ENCODE assay signal across 16 cellular contexts in genomic region chr11:7533199-7534029, GRCh38. TPM values are rescaled to one million over a fixed set of nuclear protein-coding genes. Genes with fewer than 3 reads are reported as not detected.
A peak's percentile ranks its signal among the peaks of the same experiment; 100 is the strongest.
DNase-seq lines count a peak whose midpoint lies in the region; ATAC-seq, FAIRE-seq and TF ChIP-seq lines count a peak whose summit lies in the region.
"Had no signal": no experiment of that assay in that cellular context is flagged by ENCODE, and none has a peak within 500 bp of the region (broad histone marks: within the 10 kb centered on the region; RNA-seq: fewer than 3 reads in every experiment).

No MANE protein-coding gene starts in this region.

- no peaks in the 10 kb centered on the region for H3K27me3 ChIP-seq in OCI-LY3 (ENCODE audit: low read depth, low read length)
- H3K27me3 ChIP-seq in trophoblast cell (ENCODE audit: insufficient read depth, low read length) = no peaks in the 10 kb centered on the region
- H3K27me3 ChIP-seq: BE2C, heart left ventricle had no signal

- no peaks in the 10 kb centered on the region for H3K9me3 ChIP-seq in OCI-LY3 (ENCODE audit: insufficient read depth, low read length)
- no peaks in the 10 kb centered on the region for H3K9me3 ChIP-seq in trophoblast cell (ENCODE audit: insufficient read depth, low read depth, low read length)
- H3K9me3 ChIP-seq: BE2C, heart left ventricle had no signal

- H3K36me3 ChIP-seq in OCI-LY3 (replicated peaks; ENCODE audit: low read depth, low read length) (peaks cover 47% of the 10 kb centered on the region), trophoblast cell (ENCODE audit: control insufficient read depth in 1 of 2, insufficient read depth in 2 of 2, low read length in 2 of 2) (no peaks in the 10 kb centered on the region)
- H3K36me3 ChIP-seq: BE2C, heart left ventricle had no signal

- H3K79me1 ChIP-seq in trophoblast cell (ENCODE audit: low read length) = no peaks in the 10 kb centered on the region

- no peak overlapping the region for H4K8ac ChIP-seq in trophoblast cell (ENCODE audit: low read depth, low read length)

- no peak overlapping the region for H3K18ac ChIP-seq in trophoblast cell (ENCODE audit: low read length)

- ATAC-seq in GM21360 (IDR thresholded peaks at IDR 0.05; ENCODE audit: unreplicated experiment) (peak; percentile 26), HG02938 (IDR thresholded peaks at IDR 0.05; ENCODE audit: unreplicated experiment) (peak; percentile 10)
- ATAC-seq: effector memory CD8-positive, alpha-beta T cell; heart left ventricle had no signal

- H3K79me2 ChIP-seq in OCI-LY3 (ENCODE audit: low read length) (peaks cover 98% of the 10 kb centered on the region), trophoblast cell (ENCODE audit: control insufficient read depth, insufficient read depth, low read length, poor library complexity) (no peaks in the 10 kb centered on the region)

- FAIRE-seq in GM12891 (lab: Jason Lieb, UNC) = peak; percentile 90
- FAIRE-seq in H54 (lab: Jason Lieb, UNC) = no peak

- H4K12ac ChIP-seq in trophoblast cell (ENCODE audit: low read depth, low read length) = no peak overlapping the region

- no CpG with 5 or more reads among the region's 8 CpGs for WGBS in trophoblast cell (ENCODE audit: extremely low coverage, insufficient coverage, insufficient read length)

- H3K27ac ChIP-seq in OCI-LY3 (ENCODE audit: low read length) (peak overlapping the region; percentile 86), trophoblast cell (ENCODE audit: low read depth, low read length) (no peak overlapping the region)
- H3K27ac ChIP-seq: heart left ventricle had no signal

- H3K4me1 ChIP-seq in OCI-LY3 (ENCODE audit: low read length) (peaks cover 75% of the 10 kb centered on the region), trophoblast cell (ENCODE audit: control insufficient read depth in 1 of 2, insufficient read depth in 2 of 2, low read length in 2 of 2) (peaks cover 4 to 9% of the 10 kb centered on the region in 2 experiments)
- H3K4me1 ChIP-seq: BE2C had no signal

- H2AFZ ChIP-seq in OCI-LY3 (ENCODE audit: low read depth, low read length) = no peak overlapping the region
- H2AFZ ChIP-seq in trophoblast cell (ENCODE audit: insufficient read depth, low read length, poor library complexity) = no peak overlapping the region

- H4K91ac ChIP-seq in trophoblast cell (ENCODE audit: low read depth, low read length) = no peak overlapping the region

- H2BK5ac ChIP-seq in trophoblast cell (ENCODE audit: low read depth, low read length, poor library complexity) = no peak overlapping the region

- H3K4me2 ChIP-seq in OCI-LY3 (ENCODE audit: low read length) (peak overlapping the region; percentile 91), trophoblast cell (ENCODE audit: low read length) (no peak overlapping the region)

- no peak overlapping the region for H3K14ac ChIP-seq in trophoblast cell (ENCODE audit: low read length)

- TF ChIP-seq POLR2A in GM12891 (IDR thresholded peaks at IDR 0.05; ENCODE audit: low read depth, low read length) = no peak
- TF ChIP-seq POLR2A in H54 (IDR thresholded peaks at IDR 0.05; ENCODE audit: low read depth, low read length) = no peak

- DNase-seq in GM12891 (ENCODE audit: insufficient read length, low spot score) = no peak
- DNase-seq in Kasumi-1 (lab: John Stamatoyannopoulos, UW) = no peak
- DNase-seq in trophoblast cell = no peak
- no peak for DNase-seq in SKM-1 treated with dmso at 0.1 percent for 144 hours (lab: John Stamatoyannopoulos, UW; ENCODE audit: unreplicated experiment)
- no peak for DNase-seq in H54 (ENCODE audit: insufficient read length, low spot score)
- DNase-seq: aorta; BE2C; effector memory CD8-positive, alpha-beta T cell; heart left ventricle; KG1; posterior cingulate gyrus; stimulated activated CD4-positive, alpha-beta T cell treated with anti-CD3 and anti-CD28 coated beads, Interleukin-4, amount 100 ng/mL, for 4 hours had no signal

- H4K20me1 ChIP-seq in OCI-LY3 (ENCODE audit: insufficient read depth, low read length) = peaks cover 84% of the 10 kb centered on the region

- H3K9ac ChIP-seq in OCI-LY3 (ENCODE audit: low read length) (peak overlapping the region; percentile 54; the same call in 1 of the 2 replicates), trophoblast cell (ENCODE audit: low read length) (no peak overlapping the region)

- H3K4ac ChIP-seq in trophoblast cell (ENCODE audit: low read depth, low read length) = no peak overlapping the region

- no peak overlapping the region for H2BK12ac ChIP-seq in trophoblast cell (ENCODE audit: low read length)

- H3K4me3 ChIP-seq in OCI-LY3 (ENCODE audit: low read length) = peak overlapping the region; percentile 62
- no peak overlapping the region for H3K4me3 ChIP-seq in trophoblast cell (ENCODE audit: low read depth, low read length)
- H3K4me3 ChIP-seq: heart left ventricle, lung had no signal

- H2AK5ac ChIP-seq in trophoblast cell (ENCODE audit: low read length) = no peak overlapping the region

- no peak overlapping the region for H3K23ac ChIP-seq in trophoblast cell (ENCODE audit: low read length)

- no peak overlapping the region for H2BK120ac ChIP-seq in trophoblast cell (ENCODE audit: insufficient read depth, low read length, poor library complexity)

- TF ChIP-seq CTCF in OCI-LY3 (IDR thresholded peaks at IDR 0.05; ENCODE audit: low read depth, low read length) = no peak

TF ChIP-seq in GM12891, 5 proteins besides CTCF, POLR2A, EP300 and RAD21:
- TF ChIP-seq TAF1 (IDR thresholded peaks at IDR 0.05; ENCODE audit: low read depth, low read length) = no peak
- TF ChIP-seq SPI1 (IDR thresholded peaks at IDR 0.05; ENCODE audit: low read depth, low read length) = no peak
- no peak for TF ChIP-seq POLR2AphosphoS5 (IDR thresholded peaks at IDR 0.05; ENCODE audit: low read depth, low read length)
- no peak for TF ChIP-seq POU2F2 (IDR thresholded peaks at IDR 0.05; ENCODE audit: low read depth, low read length)
- no peak for TF ChIP-seq PAX5 (IDR thresholded peaks at IDR 0.05; ENCODE audit: insufficient read depth, low read length, severe bottlenecking)

RNA-seq across cellular contexts. Expression of gene PPFIBP2, which starts 19.6 kb away (rescaled TPM):
- 32.9 TPM for polyA plus RNA-seq in GM12891 (2012; ENCODE audit: low read depth, missing spikeins)
- polyA plus RNA-seq in trophoblast cell (2013) = 23.3 and 24.1 TPM in 2 replicates

RNA-seq across cellular contexts. Expression of gene OLFML1, which starts 48.1 kb away (rescaled TPM):
- polyA plus RNA-seq in GM12891 (2012; ENCODE audit: low read depth, missing spikeins) = 0.14 TPM
- polyA plus RNA-seq in trophoblast cell (2013) = 2.4 TPM in 2 replicates
